ENCODE assay signal across 19 cellular contexts in genomic region chr1:236888126-236888525, GRCh38.
DNase-seq lines count a peak whose midpoint lies in the region; ATAC-seq and TF ChIP-seq lines count a peak whose summit lies in the region.
"Had no signal": no experiment of that assay in that cellular context is flagged by ENCODE, and none has a peak within 500 bp of the region (broad histone marks: within the 10 kb centered on the region; RNA-seq: fewer than 3 reads in every experiment).

No MANE protein-coding gene starts in this region.

- WGBS in right cardiac atrium = 66% methylated on average over 4 of the region's 4 CpGs
- 76% methylated on average over 4 of the region's 4 CpGs for WGBS in esophagus muscularis mucosa

- H3K4me1 ChIP-seq in right cardiac atrium (ENCODE audit: control insufficient read depth, insufficient read depth, low read length) = no peaks in the 10 kb centered on the region
- peaks cover 32 to 62% (median 54%) of the 10 kb centered on the region in 4 donors for H3K4me1 ChIP-seq in esophagus muscularis mucosa
- H3K4me1 ChIP-seq in stomach smooth muscle (ENCODE audit: control insufficient read depth, insufficient read depth, low read length) = peaks cover 49% of the 10 kb centered on the region
- H3K4me1 ChIP-seq: SJCRH30 had no signal

- no peak overlapping the region for H3K4me3 ChIP-seq in right cardiac atrium (ENCODE audit: low read length)
- no peak overlapping the region for H3K4me3 ChIP-seq in esophagus muscularis mucosa
- H3K4me3 ChIP-seq in stomach smooth muscle (ENCODE audit: low read length in 2 of 2) = no peak overlapping the region
- H3K4me3 ChIP-seq: GM23248, ovary, SJCRH30 had no signal

- no peak for TF ChIP-seq POLR2A in esophagus muscularis mucosa (IDR thresholded peaks at IDR 0.05; ENCODE audit: low read depth)

- H3K27ac ChIP-seq in right cardiac atrium (ENCODE audit: low read length) = no peak overlapping the region
- peak overlapping the region; percentile 82 to 85 (median 82) for H3K27ac ChIP-seq in esophagus muscularis mucosa (replicated peaks in 1 of 4)
- H3K27ac ChIP-seq in stomach smooth muscle (ENCODE audit: low read length) = peak overlapping the region; percentile 87
- H3K27ac ChIP-seq: GM23248, ovary, SJCRH30 had no signal

- TF ChIP-seq CTCF in esophagus muscularis mucosa (IDR thresholded peaks at IDR 0.05) = peak; percentile 17 to 40 (median 18)

- no peaks in the 10 kb centered on the region for H3K27me3 ChIP-seq in right cardiac atrium (ENCODE audit: control insufficient read depth, insufficient read depth)
- H3K27me3 ChIP-seq in esophagus muscularis mucosa = no peaks in the 10 kb centered on the region
- H3K27me3 ChIP-seq in stomach smooth muscle (ENCODE audit: control insufficient read depth in 1 of 2, insufficient read depth in 2 of 2, low read length in 2 of 2) = no peaks in the 10 kb centered on the region
- H3K27me3 ChIP-seq: ovary, SJCRH30 had no signal

- H3K36me3 ChIP-seq in esophagus muscularis mucosa (peaks cover 17 to 78% (median 46%) of the 10 kb centered on the region in 4 donors), stomach smooth muscle (ENCODE audit: control insufficient read depth in 2 of 2, insufficient read depth in 2 of 2, low read length in 2 of 2) (peaks cover 21% of the 10 kb centered on the region in 2 donors)
- H3K36me3 ChIP-seq: ovary, SJCRH30 had no signal

- intact Hi-C loops in Right ventricle myocardium inferior (cut with DNase I) (loop anchor here (5.0 kb wide), 1 partner anchor 91 kb away; the partner anchor contains the start of gene MTR), right cardiac atrium (cut with DNase I) (no loop called here), esophagus muscularis mucosa (cut with DNase I) (loop anchor here (5.0 to 10.0 kb wide), 2 partner anchors 147 to 499 kb away; no protein-coding TSS in a partner anchor)

- H3K9ac ChIP-seq in stomach smooth muscle (ENCODE audit: low read length in 2 of 2) = peak overlapping the region in 1 of 2 donors; percentile 22
- H3K9ac ChIP-seq: GM23248 had no signal

- no peak for DNase-seq in Right ventricle myocardium inferior (ENCODE audit: missing footprints)
- no peak for DNase-seq in right cardiac atrium
- peak; percentile 32 for DNase-seq in NCI-H82 treated with DMSO at 0.1 percent for 48 hours (lab: John Stamatoyannopoulos, UW; ENCODE audit: unreplicated experiment)
- no peak for DNase-seq in esophagus muscularis mucosa (ENCODE audit: extremely low spot score)
- DNase-seq in NCI-H446 treated with DMSO at 0.1 percent for 48 hours (lab: John Stamatoyannopoulos, UW) = no peak
- DNase-seq in COR-L47 (lab: John Stamatoyannopoulos, UW) = no peak
- DNase-seq: activated CD4-positive, alpha-beta T cell treated with anti-CD3 and anti-CD28 coated beads, Interleukin-2, amount 10 ng/mL, durations not matched to agents 7 days and 5 days; activated T-cell treated with anti-CD3 and anti-CD28 coated beads, Interleukin-2, amount 50 U/mL, for 4 hours; GM23248; left colon; NCI-H1930; NCI-H2227 treated with DMSO at 0.1 percent for 48 hours; NCI-H748 treated with DMSO at 0.1 percent for 48 hours; ovary; SJCRH30; small intestine; stimulated activated naive CD4-positive, alpha-beta T cell treated with Interleukin-2 at 50 U/mL for 16 hours had no signal

- H3K9me3 ChIP-seq in right cardiac atrium (ENCODE audit: control insufficient read depth, low read length) (no peaks in the 10 kb centered on the region), esophagus muscularis mucosa (no peaks in the 10 kb centered on the region), stomach smooth muscle (ENCODE audit: control insufficient read depth in 2 of 2, low read length in 2 of 2) (no peaks in the 10 kb centered on the region)
- H3K9me3 ChIP-seq: ovary, SJCRH30 had no signal

- TF ChIP-seq EP300 in esophagus muscularis mucosa (IDR thresholded peaks at IDR 0.05) = no peak

- ATAC-seq in Right ventricle myocardium inferior (peak; percentile 38), right cardiac atrium (no peak), HG03442 (IDR thresholded peaks at IDR 0.05; ENCODE audit: unreplicated experiment) (no peak)
- ATAC-seq: activated T-cell treated with anti-CD3 and anti-CD28 coated beads, Interleukin-2, amount 50 U/mL, for 4 hours; left colon had no signal

Comparison
In these comparisons a context has a peak if more than half of its experiments do, and no peak if none do; other contexts are left out.
1. intact Hi-C loops: an anchor here in Right ventricle myocardium inferior (5.0 kb wide) and esophagus muscularis mucosa (5.0 to 10.0 kb wide); none called in right cardiac atrium.